ENCODE assay signal across 12 cellular contexts in the genomic region with DNA sequence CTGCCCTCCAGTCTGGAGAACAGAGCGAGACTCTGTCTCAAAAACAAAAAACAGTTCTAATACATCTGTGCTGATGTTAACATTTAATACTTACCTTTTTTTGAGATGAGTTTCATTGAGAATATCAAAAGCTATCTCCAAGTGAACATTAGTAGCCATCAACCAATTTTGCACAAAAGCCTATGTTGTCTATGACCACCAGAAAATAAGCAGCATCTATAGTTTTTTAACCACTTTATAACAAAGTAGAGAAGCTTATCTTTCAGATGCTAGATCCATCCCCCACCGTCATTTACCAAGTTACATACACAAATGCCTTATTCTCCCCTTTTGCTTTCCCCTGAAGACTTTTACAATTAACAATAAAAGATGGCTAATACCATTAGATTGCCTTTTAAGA. TPM values are rescaled to one million over a fixed set of nuclear protein-coding genes. Genes with fewer than 3 reads are reported as not detected.
A peak's percentile ranks its signal among the peaks of the same experiment; 100 is the strongest.
DNase-seq lines count a peak whose midpoint lies in the region; ATAC-seq and TF ChIP-seq lines count a peak whose summit lies in the region.
"Had no signal": no experiment of that assay in that cellular context is flagged by ENCODE, and none has a peak within 500 bp of the region (broad histone marks: within the 10 kb centered on the region; RNA-seq: fewer than 3 reads in every experiment).

No MANE protein-coding gene starts in this region.

- H3K27me3 ChIP-seq in RWPE2 (ENCODE audit: insufficient read depth, poor library complexity, severe bottlenecking) (no peaks in the 10 kb centered on the region), upper lobe of right lung (no peaks in the 10 kb centered on the region)
- no peaks in the 10 kb centered on the region for H3K27me3 ChIP-seq in effector memory CD4-positive, alpha-beta T cell (replicated peaks; ENCODE audit: control insufficient read depth, insufficient read depth, low read length, poor library complexity, severe bottlenecking)

- peaks cover 74% of the 10 kb centered on the region for H3K4me1 Mint-ChIP-seq in activated naive CD4-positive, alpha-beta T cell treated with anti-CD3 and anti-CD28 coated beads, Interleukin-2, amount 50 U/mL, for 24 hours
- H3K4me1 Mint-ChIP-seq in type B pancreatic cell (ENCODE audit: unreplicated experiment): peaks cover 52% of the 10 kb centered on the region

- H3K36me3 ChIP-seq in RWPE2 (ENCODE audit: low read depth) (peaks cover 87% of the 10 kb centered on the region), upper lobe of right lung (peaks cover 71% of the 10 kb centered on the region)
- H3K36me3 ChIP-seq in effector memory CD4-positive, alpha-beta T cell (ENCODE audit: control insufficient read depth, insufficient read depth, low read length): peaks cover 37% of the 10 kb centered on the region

- H3K4me3 ChIP-seq in RWPE2 (ENCODE audit: severe bottlenecking) (no peak overlapping the region), upper lobe of right lung (no peak overlapping the region)
- H3K4me3 ChIP-seq in effector memory CD4-positive, alpha-beta T cell (ENCODE audit: insufficient read depth, low read depth, low read length, poor library complexity, severe bottlenecking): no peak overlapping the region

- H3K4me1 ChIP-seq in RWPE2 (ENCODE audit: insufficient read depth, poor library complexity, severe bottlenecking) (peaks cover 30% of the 10 kb centered on the region), upper lobe of right lung (peaks cover 49% of the 10 kb centered on the region)
- peaks cover 22% of the 10 kb centered on the region for H3K4me1 ChIP-seq in effector memory CD4-positive, alpha-beta T cell (ENCODE audit: control insufficient read depth, insufficient read depth, low read length, poor library complexity, severe bottlenecking)

- peak overlapping the region; percentile 13 for H3K27ac Mint-ChIP-seq in activated naive CD4-positive, alpha-beta T cell treated with anti-CD3 and anti-CD28 coated beads, Interleukin-2, amount 50 U/mL, for 24 hours
- peak overlapping the region; percentile 6 for H3K27ac Mint-ChIP-seq in type B pancreatic cell

- intact Hi-C loops in upper lobe of right lung (cut with DNase I): no loop called here

- no peak for ATAC-seq in RWPE2 (ENCODE audit: low read depth)
- ATAC-seq in upper lobe of right lung: no peak
- ATAC-seq: Panc1 had no signal

- peaks cover 38% of the 10 kb centered on the region for H3K36me3 Mint-ChIP-seq in activated naive CD4-positive, alpha-beta T cell treated with anti-CD3 and anti-CD28 coated beads, Interleukin-2, amount 50 U/mL, for 24 hours
- H3K36me3 Mint-ChIP-seq in type B pancreatic cell: peaks cover 46% of the 10 kb centered on the region

- peak overlapping the region; percentile 5 for H3K27ac ChIP-seq in RWPE2 (ENCODE audit: poor library complexity, severe bottlenecking)
- H3K27ac ChIP-seq in epithelial cell of prostate: peak overlapping the region; percentile 15
- no peak overlapping the region for H3K27ac ChIP-seq in upper lobe of right lung
- no peak overlapping the region for H3K27ac ChIP-seq in effector memory CD4-positive, alpha-beta T cell (ENCODE audit: insufficient read depth, low read length, poor library complexity, severe bottlenecking)

- peak overlapping the region; percentile 66 for H3K4me3 Mint-ChIP-seq in activated naive CD4-positive, alpha-beta T cell treated with anti-CD3 and anti-CD28 coated beads, Interleukin-2, amount 50 U/mL, for 24 hours
- H3K4me3 Mint-ChIP-seq in type B pancreatic cell: peak overlapping the region; percentile 60

- H3K27me3 Mint-ChIP-seq in activated naive CD4-positive, alpha-beta T cell treated with anti-CD3 and anti-CD28 coated beads, Interleukin-2, amount 50 U/mL, for 24 hours: no peaks in the 10 kb centered on the region
- H3K27me3 Mint-ChIP-seq in type B pancreatic cell: peaks cover 3% of the 10 kb centered on the region

- H3K9me3 Mint-ChIP-seq in activated naive CD4-positive, alpha-beta T cell treated with anti-CD3 and anti-CD28 coated beads, Interleukin-2, amount 50 U/mL, for 24 hours: no peaks in the 10 kb centered on the region
- H3K9me3 Mint-ChIP-seq in type B pancreatic cell: no peaks in the 10 kb centered on the region

- no peak for TF ChIP-seq CTCF in RWPE2 (IDR thresholded peaks at IDR 0.05; ENCODE audit: poor library complexity, severe bottlenecking)
- no peak for TF ChIP-seq CTCF in type B pancreatic cell (conservative IDR thresholded peaks at IDR 0.05)
- no peak for TF ChIP-seq CTCF in upper lobe of right lung (IDR thresholded peaks at IDR 0.05)

- DNase-seq in activated naive CD4-positive, alpha-beta T cell treated with anti-CD3 and anti-CD28 coated beads, Interleukin-2, amount 50 U/mL, for 16 hours: no peak
- DNase-seq in RWPE2 (ENCODE audit: low spot score) (no peak), epithelial cell of prostate (ENCODE audit: low read depth, low spot score) (no peak), type B pancreatic cell (ENCODE audit: extremely low spot score, unreplicated experiment) (no peak), upper lobe of right lung (no peak), GF-D8 (lab: John Stamatoyannopoulos, UW) (no peak)
- DNase-seq in effector memory CD4-positive, alpha-beta T cell: no peak
- DNase-seq: caudate nucleus; erythroblast; stimulated activated CD4-positive, alpha-beta T cell treated with anti-CD3 and anti-CD28 coated beads, Interleukin-15, amount 100 ng/mL, for 24 hours had no signal

- no peaks in the 10 kb centered on the region for H3K9me3 ChIP-seq in RWPE2 (ENCODE audit: severe bottlenecking)
- H3K9me3 ChIP-seq in upper lobe of right lung: no peaks in the 10 kb centered on the region
- no peaks in the 10 kb centered on the region for H3K9me3 ChIP-seq in effector memory CD4-positive, alpha-beta T cell (ENCODE audit: control insufficient read depth, low read length)

RNA-seq across cellular contexts. Expression of a gene that starts 4.1 kb away (rescaled TPM):
- 200 and 306 TPM in 2 replicates for total RNA-seq in type B pancreatic cell (ENCODE audit: low replicate concordance)
- total RNA-seq in upper lobe of right lung: 153 TPM

RNA-seq across cellular contexts. Expression of a gene that starts 14.9 kb away (rescaled TPM):
- total RNA-seq in type B pancreatic cell (ENCODE audit: low replicate concordance) (53.3 and 73.2 TPM in 2 replicates), upper lobe of right lung (77.1 TPM)

RNA-seq across cellular contexts. Expression of a gene that starts 47.8 kb away (rescaled TPM):
- 29.8 and 31.3 TPM in 2 replicates for total RNA-seq in type B pancreatic cell (ENCODE audit: low replicate concordance)
- total RNA-seq in upper lobe of right lung: 41.9 TPM

Comparison
In these comparisons a context has a peak if more than half of its experiments do, and no peak if none do; other contexts are left out.
1. H3K27ac ChIP-seq: peak in RWPE2 (single experiment) and epithelial cell of prostate (single experiment); none in upper lobe of right lung (single experiment) and effector memory CD4-positive, alpha-beta T cell (single experiment).